9 cellular contexts compared by ENCODE assay signal in genomic region chr4:153528705-153529493, GRCh38.
DNase-seq lines count a peak whose midpoint lies in the region; ATAC-seq and TF ChIP-seq lines count a peak whose summit lies in the region.
"Had no signal": no experiment of that assay in that cellular context is flagged by ENCODE, and none has a peak within 500 bp of the region (broad histone marks: within the 10 kb centered on the region; RNA-seq: fewer than 3 reads in every experiment).

No MANE protein-coding gene starts in this region.

- H3K9me3 ChIP-seq in lower lobe of right lung (no peaks in the 10 kb centered on the region), vagina (no peaks in the 10 kb centered on the region)

- H3K27ac ChIP-seq in lower lobe of right lung (no peak overlapping the region), vagina (no peak overlapping the region)

- TF ChIP-seq POLR2A in GM18505 (IDR thresholded peaks at IDR 0.05; ENCODE audit: borderline replicate concordance, extremely low read depth, insufficient read depth, insufficient read length) (peak; percentile 27), erythroblast (IDR thresholded peaks at IDR 0.05; ENCODE audit: low read length) (no peak), vagina (IDR thresholded peaks at IDR 0.05) (no peak)

- no peaks in the 10 kb centered on the region for H3K36me3 ChIP-seq in lower lobe of right lung
- H3K36me3 ChIP-seq in vagina: no peaks in the 10 kb centered on the region

- no peak for TF ChIP-seq CTCF in lower lobe of right lung (IDR thresholded peaks at IDR 0.05)
- no peak for TF ChIP-seq CTCF in vagina (IDR thresholded peaks at IDR 0.05)

- no peak overlapping the region for H3K4me3 ChIP-seq in lower lobe of right lung
- no peak overlapping the region for H3K4me3 ChIP-seq in vagina

- H3K27me3 ChIP-seq in lower lobe of right lung (ENCODE audit: low read depth) (no peaks in the 10 kb centered on the region), vagina (no peaks in the 10 kb centered on the region)

- H3K4me1 ChIP-seq in lower lobe of right lung (peaks cover 52% of the 10 kb centered on the region), vagina (peaks cover 45% of the 10 kb centered on the region)

- ATAC-seq in GM18505 (IDR thresholded peaks at IDR 0.05; ENCODE audit: unreplicated experiment): peak; percentile 46
- peak; percentile 65 for ATAC-seq in GM21528 (IDR thresholded peaks at IDR 0.05; ENCODE audit: low FRiP score, unreplicated experiment)
- peak; percentile 34 for ATAC-seq in HG03571 (IDR thresholded peaks at IDR 0.05; ENCODE audit: unreplicated experiment)
- no peak for ATAC-seq in lower lobe of right lung

- intact Hi-C loops in lower lobe of right lung (cut with DNase I): no loop called here
- intact Hi-C loops in vagina (cut with DNase I): no loop called here

- peak; percentile 94 to 98 for DNase-seq in erythroblast (lab: John Stamatoyannopoulos, UW)
- no peak for DNase-seq in medulla oblongata (ENCODE audit: extremely low spot score)
- no peak for DNase-seq in lower lobe of right lung
- DNase-seq in NCI-H524 (lab: John Stamatoyannopoulos, UW): no peak
- DNase-seq in vagina (ENCODE audit: extremely low spot score in 2 of 2): no peak
- DNase-seq: NCI-H1105 had no signal

Comparison
In these comparisons a context has a peak if more than half of its experiments do, and no peak if none do; other contexts are left out.
1. ATAC-seq: peak in GM18505 (single experiment), GM21528 (single experiment) and HG03571 (single experiment); none in lower lobe of right lung (0 of 2).
2. DNase-seq: peak in erythroblast (2 of 2); none in medulla oblongata (single experiment), lower lobe of right lung (single experiment), NCI-H524 (0 of 2) and vagina (0 of 2).